Comparison of ENCODE assay signal across 18 cellular contexts in the genomic region with DNA sequence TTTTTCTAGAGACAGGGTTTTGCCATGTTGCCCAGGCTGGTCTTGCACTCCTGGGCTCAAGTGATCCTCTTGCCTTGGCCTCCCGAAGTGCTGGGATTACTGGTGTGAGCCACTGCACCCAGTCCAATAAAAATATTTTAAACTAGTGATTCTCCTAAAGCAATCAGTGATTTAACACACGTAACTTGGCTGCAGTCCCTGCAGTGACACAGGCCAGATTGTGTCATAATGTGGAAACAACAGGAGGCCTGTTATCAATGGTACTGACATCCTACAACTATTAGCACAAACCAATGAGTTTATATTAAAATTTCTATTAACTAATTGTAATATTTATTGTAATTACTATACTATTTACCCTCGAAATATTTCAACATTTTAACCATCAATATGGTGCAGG. TPM values are rescaled to one million over a fixed set of nuclear protein-coding genes. Genes with fewer than 3 reads are reported as not detected.
DNase-seq lines count a peak whose midpoint lies in the region; ATAC-seq and TF ChIP-seq lines count a peak whose summit lies in the region.
"Had no signal": no experiment of that assay in that cellular context is flagged by ENCODE, and none has a peak within 500 bp of the region (broad histone marks: within the 10 kb centered on the region; RNA-seq: fewer than 3 reads in every experiment).

No MANE protein-coding gene starts in this region.

- ATAC-seq in stimulated activated naive CD8-positive, alpha-beta T cell treated with anti-CD3 and anti-CD28 coated beads, Interleukin-15, amount 100 ng/mL, for 72 hours: no peak
- ATAC-seq in T-cell (replicated peaks in 1 of 4): no peak
- ATAC-seq: activated CD8-positive, alpha-beta T cell treated with anti-CD3 and anti-CD28 coated beads for 36 hours; upper lobe of right lung had no signal

- peaks cover 37% of the 10 kb centered on the region for H3K4me1 Mint-ChIP-seq in stimulated activated naive CD8-positive, alpha-beta T cell treated with anti-CD3 and anti-CD28 coated beads, Interleukin-15, Interleukin-2, amounts not matched to agents 100 ng/mL and 50 ng/mL, for 24 hours (ENCODE audit: low read depth)
- H3K4me1 Mint-ChIP-seq in stimulated activated naive CD8-positive, alpha-beta T cell treated with anti-CD3 and anti-CD28 coated beads, Interleukin-15, amount 100 ng/mL, for 72 hours: peaks cover 38% of the 10 kb centered on the region
- peaks cover 37 to 41% (median 39%) of the 10 kb centered on the region in 3 donors for H3K4me1 Mint-ChIP-seq in T-cell
- H3K4me1 Mint-ChIP-seq in immature natural killer cell: peaks cover 41 to 43% of the 10 kb centered on the region in 2 donors

- peaks cover 30% of the 10 kb centered on the region for H3K36me3 Mint-ChIP-seq in stimulated activated naive CD8-positive, alpha-beta T cell treated with anti-CD3 and anti-CD28 coated beads, Interleukin-15, Interleukin-2, amounts not matched to agents 100 ng/mL and 50 ng/mL, for 24 hours (ENCODE audit: low read depth)
- H3K36me3 Mint-ChIP-seq in T-cell (peaks cover 26% of the 10 kb centered on the region), immature natural killer cell (peaks cover 0 to 15% (median 4%) of the 10 kb centered on the region in 3 donors)

- no peak overlapping the region for H3K27ac ChIP-seq in brain microvascular endothelial cell
- H3K27ac ChIP-seq: neutrophil, SJSA1, upper lobe of right lung had no signal

- peak overlapping the region; percentile 98 for H3K4me3 Mint-ChIP-seq in stimulated activated naive CD8-positive, alpha-beta T cell treated with anti-CD3 and anti-CD28 coated beads, Interleukin-15, Interleukin-2, amounts not matched to agents 100 ng/mL and 50 ng/mL, for 24 hours
- no peak overlapping the region for H3K4me3 Mint-ChIP-seq in stimulated activated naive CD8-positive, alpha-beta T cell treated with anti-CD3 and anti-CD28 coated beads, Interleukin-15, amount 100 ng/mL, for 72 hours
- H3K4me3 Mint-ChIP-seq in T-cell: peak overlapping the region; percentile 88 to 98 (median 96)
- peak overlapping the region in 3 of 5 donors; percentile 88 to 95 (median 91) for H3K4me3 Mint-ChIP-seq in immature natural killer cell

- H3K27me3 ChIP-seq in brain microvascular endothelial cell (replicated peaks): no peaks in the 10 kb centered on the region
- H3K27me3 ChIP-seq: dorsolateral prefrontal cortex, SJSA1, upper lobe of right lung had no signal

- no peak for TF ChIP-seq CTCF in brain microvascular endothelial cell (IDR thresholded peaks at IDR 0.05; ENCODE audit: low read depth, low read length, missing control alignments)

- no peak overlapping the region for H3K4me3 ChIP-seq in brain microvascular endothelial cell (ENCODE audit: low read depth, low read length)

- no peak for DNase-seq in stimulated activated naive CD8-positive, alpha-beta T cell treated with anti-CD3 and anti-CD28 coated beads, Interleukin-15, amount 100 ng/mL, for 72 hours
- DNase-seq in T-cell (no peak), immature natural killer cell (no peak), brain microvascular endothelial cell (no peak), NCI-H526 treated with DMSO at 0.1 percent for 48 hours (lab: John Stamatoyannopoulos, UW) (no peak), RKO (ENCODE audit: low spot score) (no peak), amygdala (lab: John Stamatoyannopoulos, UW) (no peak)
- DNase-seq: activated CD8-positive, alpha-beta T cell treated with anti-CD3 and anti-CD28 coated beads for 36 hours; activated effector memory CD4-positive, alpha-beta T cell treated with Interleukin-2 at 50 U/mL for 16 hours; BE2C; DMS53; NCI-H1092 treated with DMSO at 0.1 percent for 48 hours; stimulated activated CD4-positive, alpha-beta T cell treated with anti-CD3 and anti-CD28 coated beads, Interleukin-4, amount 100 ng/mL, for 24 hours; upper lobe of right lung had no signal

- in situ Hi-C loops in brain microvascular endothelial cell (cut with HindIII; ENCODE audit: low pct_ligation_motif_present, low sequenced_read_pairs): no loop called here

- CTCF ChIA-PET in T-cell (lab: Charles Lee): no interaction called here

- no peak overlapping the region for H3K27ac Mint-ChIP-seq in stimulated activated naive CD8-positive, alpha-beta T cell treated with anti-CD3 and anti-CD28 coated beads, Interleukin-15, Interleukin-2, amounts not matched to agents 100 ng/mL and 50 ng/mL, for 24 hours
- H3K27ac Mint-ChIP-seq in stimulated activated naive CD8-positive, alpha-beta T cell treated with anti-CD3 and anti-CD28 coated beads, Interleukin-15, amount 100 ng/mL, for 72 hours: no peak overlapping the region
- H3K27ac Mint-ChIP-seq in T-cell (no peak overlapping the region), immature natural killer cell (peak overlapping the region in 1 of 6 donors; percentile 94)

- peaks cover 6% of the 10 kb centered on the region for H3K27me3 Mint-ChIP-seq in stimulated activated naive CD8-positive, alpha-beta T cell treated with anti-CD3 and anti-CD28 coated beads, Interleukin-15, Interleukin-2, amounts not matched to agents 100 ng/mL and 50 ng/mL, for 24 hours
- no peaks in the 10 kb centered on the region for H3K27me3 Mint-ChIP-seq in stimulated activated naive CD8-positive, alpha-beta T cell treated with anti-CD3 and anti-CD28 coated beads, Interleukin-15, amount 100 ng/mL, for 72 hours
- peaks cover 4 to 11% of the 10 kb centered on the region in 2 donors for H3K27me3 Mint-ChIP-seq in T-cell
- H3K27me3 Mint-ChIP-seq in immature natural killer cell (ENCODE audit: low read depth in 3 of 3): peaks cover 4 to 15% (median 12%) of the 10 kb centered on the region in 3 donors
- H3K27me3 Mint-ChIP-seq: activated CD8-positive, alpha-beta T cell treated with anti-CD3 and anti-CD28 coated beads for 36 hours had no signal

- no peaks in the 10 kb centered on the region for H3K9me3 Mint-ChIP-seq in stimulated activated naive CD8-positive, alpha-beta T cell treated with anti-CD3 and anti-CD28 coated beads, Interleukin-15, Interleukin-2, amounts not matched to agents 100 ng/mL and 50 ng/mL, for 24 hours
- no peaks in the 10 kb centered on the region for H3K9me3 Mint-ChIP-seq in stimulated activated naive CD8-positive, alpha-beta T cell treated with anti-CD3 and anti-CD28 coated beads, Interleukin-15, amount 100 ng/mL, for 72 hours
- H3K9me3 Mint-ChIP-seq in T-cell (no peaks in the 10 kb centered on the region), immature natural killer cell (no peaks in the 10 kb centered on the region)
- H3K9me3 Mint-ChIP-seq: activated CD8-positive, alpha-beta T cell treated with anti-CD3 and anti-CD28 coated beads for 36 hours had no signal

- POLR2A ChIA-PET in T-cell (lab: Charles Lee): no interaction called here

- H3K36me3 ChIP-seq in brain microvascular endothelial cell (replicated peaks): peaks cover 33% of the 10 kb centered on the region

RNA-seq across cellular contexts. Expression of gene SEC61A1, which starts 1.6 kb away (rescaled TPM):
- total RNA-seq in T-cell: 100 to 1,000 TPM; 120 to 156 (median 135) TPM
- 100 to 1,000 TPM; 107 to 195 (median 172) TPM for polyA plus RNA-seq in immature natural killer cell

Comparison
In these comparisons a context has a peak if more than half of its experiments do, and no peak if none do; other contexts are left out.
1. H3K4me3 Mint-ChIP-seq: peak in stimulated activated naive CD8-positive, alpha-beta T cell treated with anti-CD3 and anti-CD28 coated beads, Interleukin-15, Interleukin-2, amounts not matched to agents 100 ng/mL and 50 ng/mL, for 24 hours (single experiment), T-cell (3 of 3) and immature natural killer cell (3 of 5); none in stimulated activated naive CD8-positive, alpha-beta T cell treated with anti-CD3 and anti-CD28 coated beads, Interleukin-15, amount 100 ng/mL, for 72 hours (0 of 2).